In genomic region chr13:73107970-73108369, GRCh38 we compare ENCODE assay signal across 20 cellular contexts.
"Had no signal": no experiment of that assay in that cellular context is flagged by ENCODE, and none has a peak within 500 bp of the region (broad histone marks: within the 10 kb centered on the region; RNA-seq: fewer than 3 reads in every experiment).

No MANE protein-coding gene starts in this region.

- DNase-seq: activated CD4-positive, alpha-beta T cell treated with anti-CD3 and anti-CD28 coated beads, Interleukin-2, amount 50 U/mL, for 1 hour; activated CD8-positive, alpha-beta memory T cell treated with anti-CD3 and anti-CD28 coated beads, Interleukin-2, amount 50 U/mL, for 4 hours; activated effector memory CD4-positive, alpha-beta T cell treated with anti-CD3 and anti-CD28 coated beads, Interleukin-2, amount 50 U/mL, for 16 hours; activated T-cell treated with anti-CD3 and anti-CD28 coated beads, Interleukin-2, amount 50 U/mL, for 48 hours; effector CD8-positive, alpha-beta T cell; heart left ventricle; left ventricle myocardium superior; sigmoid colon; stimulated activated CD4-positive, alpha-beta T cell treated with anti-CD3 and anti-CD28 coated beads, Interleukin-4, amount 100 ng/mL, for 24 hours; stomach; T1000; upper lobe of left lung had no signal

- H3K27ac Mint-ChIP-seq: activated naive CD4-positive, alpha-beta T cell treated with anti-CD3 and anti-CD28 coated beads, Interleukin-2, amount 50 U/mL, for 24 hours; dendritic cell treated with granulocyte-macrophage colony-stimulating factor and Interleukin-4, amounts not matched to agents 40 ng/mL and 50 ng/mL, for 4 days; memory B cell; natural killer cell treated with Interleukin-12 subunit alpha and Interleukin-12 subunit beta and Interleukin-15 and Interleukin-18, amount 100 ng/mL, for 72 hours; stimulated activated effector memory CD8-positive, alpha-beta T cell treated with anti-CD3 and anti-CD28 coated beads, Interleukin-12 subunit alpha, Interleukin-12 subunit beta, amount 100 ng/mL, for 72 hours had no signal

- H3K27me3 Mint-ChIP-seq: dendritic cell treated with granulocyte-macrophage colony-stimulating factor and Interleukin-4, amounts not matched to agents 40 ng/mL and 50 ng/mL, for 4 days had no signal

- H3K4me3 Mint-ChIP-seq: activated naive CD4-positive, alpha-beta T cell treated with anti-CD3 and anti-CD28 coated beads, Interleukin-2, amount 50 U/mL, for 24 hours; dendritic cell treated with granulocyte-macrophage colony-stimulating factor and Interleukin-4, amounts not matched to agents 40 ng/mL and 50 ng/mL, for 4 days; memory B cell; natural killer cell treated with Interleukin-12 subunit alpha and Interleukin-12 subunit beta and Interleukin-15 and Interleukin-18, amount 100 ng/mL, for 72 hours; stimulated activated effector memory CD8-positive, alpha-beta T cell treated with anti-CD3 and anti-CD28 coated beads, Interleukin-12 subunit alpha, Interleukin-12 subunit beta, amount 100 ng/mL, for 72 hours had no signal

- ATAC-seq: activated CD4-positive, CD25-positive, alpha-beta regulatory T cell treated with anti-CD3 and anti-CD28 coated beads, Interleukin-2, amount 50 U/mL, for 24 hours; esophagus mucosa; gastroesophageal sphincter; heart left ventricle; left ventricle myocardium superior; natural killer cell treated with Interleukin-12 subunit alpha and Interleukin-12 subunit beta and Interleukin-15 and Interleukin-18, amount 100 ng/mL, for 72 hours; stimulated activated effector memory CD8-positive, alpha-beta T cell treated with anti-CD3 and anti-CD28 coated beads, Interleukin-12 subunit alpha, Interleukin-12 subunit beta, amount 100 ng/mL, for 72 hours had no signal

- H3K36me3 Mint-ChIP-seq: activated naive CD4-positive, alpha-beta T cell treated with anti-CD3 and anti-CD28 coated beads, Interleukin-2, amount 50 U/mL, for 24 hours; memory B cell; natural killer cell treated with Interleukin-12 subunit alpha and Interleukin-12 subunit beta and Interleukin-15 and Interleukin-18, amount 100 ng/mL, for 72 hours; stimulated activated effector memory CD8-positive, alpha-beta T cell treated with anti-CD3 and anti-CD28 coated beads, Interleukin-12 subunit alpha, Interleukin-12 subunit beta, amount 100 ng/mL, for 72 hours had no signal

- H3K9me3 Mint-ChIP-seq: activated naive CD4-positive, alpha-beta T cell treated with anti-CD3 and anti-CD28 coated beads, Interleukin-2, amount 50 U/mL, for 24 hours; dendritic cell treated with granulocyte-macrophage colony-stimulating factor and Interleukin-4, amounts not matched to agents 40 ng/mL and 50 ng/mL, for 4 days; memory B cell; natural killer cell treated with Interleukin-12 subunit alpha and Interleukin-12 subunit beta and Interleukin-15 and Interleukin-18, amount 100 ng/mL, for 72 hours; stimulated activated effector memory CD8-positive, alpha-beta T cell treated with anti-CD3 and anti-CD28 coated beads, Interleukin-12 subunit alpha, Interleukin-12 subunit beta, amount 100 ng/mL, for 72 hours had no signal

- H3K4me1 Mint-ChIP-seq: activated naive CD4-positive, alpha-beta T cell treated with anti-CD3 and anti-CD28 coated beads, Interleukin-2, amount 50 U/mL, for 24 hours; memory B cell; stimulated activated effector memory CD8-positive, alpha-beta T cell treated with anti-CD3 and anti-CD28 coated beads, Interleukin-12 subunit alpha, Interleukin-12 subunit beta, amount 100 ng/mL, for 72 hours had no signal
